ENCODE assay signal across 8 cellular contexts in genomic region chr2:232633413-232634318, GRCh38. TPM values are rescaled to one million over a fixed set of nuclear protein-coding genes. Genes with fewer than 3 reads are reported as not detected.
A peak's percentile ranks its signal among the peaks of the same experiment; 100 is the strongest.
DNase-seq lines count a peak whose midpoint lies in the region; ATAC-seq, FAIRE-seq and TF ChIP-seq lines count a peak whose summit lies in the region.

TSS of gene EFHD1 (plus strand) at chr2:232633604. CDS start at chr2:232633705, 101 bp downstream.

- peaks cover 27% of the 10 kb centered on the region for H3K4me1 ChIP-seq in HepG2 (ENCODE audit: insufficient read depth, low read length)

- H3K4me3 ChIP-seq in dorsolateral prefrontal cortex, result peak within 1 kb of the TSS; percentile 41 to 93 (median 77)
- peak within 1 kb of the TSS; percentile 48 to 70 (median 62) for H3K4me3 ChIP-seq in HepG2 (replicated peaks in 1 of 3; ENCODE audit: insufficient read depth in 1 of 3, low read depth in 2 of 3, low read length in 3 of 3)

- peak within 1 kb of the TSS; percentile 71 to 99 (median 94) for H3K27ac ChIP-seq in dorsolateral prefrontal cortex
- H3K27ac ChIP-seq in HepG2 (ENCODE audit: extremely low read length, insufficient read depth, low read length), result no peak within 1 kb of the TSS

- no TSS peak for BruUV-seq in HepG2 (replicated peaks; lab: Mats Ljungman, UMichigan)

- TF ChIP-seq EP300 in HepG2 (IDR thresholded peaks at IDR 0.05; ENCODE audit: low read depth in 2 of 2, low read length in 2 of 2) (no peak), HepG2 (CRISPR knock-in tag; IDR thresholded peaks at IDR 0.05; ENCODE audit: borderline replicate concordance) (no peak)

- H3K4me2 ChIP-seq in HepG2 (ENCODE audit: low read depth, low read length), result peak within 1 kb of the TSS; percentile 85

- DNase-seq in EH (ENCODE audit: low read depth), result peak; percentile 87
- peak; percentile 24 for DNase-seq in NCI-H146 treated with DMSO at 0.1 percent for 48 hours (lab: John Stamatoyannopoulos, UW; ENCODE audit: unreplicated experiment)
- peak; percentile 26 to 36 for DNase-seq in activated CD4-positive, alpha-beta T cell treated with anti-CD3 and anti-CD28 coated beads, Interleukin-2, amount 50 U/mL, for 4 hours
- DNase-seq in dorsolateral prefrontal cortex, result peak; percentile 19 to 87 (median 78)
- no peak for DNase-seq in HepG2 (ENCODE audit: low spot score)
- peak; percentile 49 for DNase-seq in stimulated activated CD4-positive, alpha-beta T cell treated with anti-CD3 and anti-CD28 coated beads, Interleukin-1b, Interleukin-23, amount 100 ng/mL, for 48 hours

- no peak for TF ChIP-seq RAD21 in HepG2 (CRISPR knock-in tag; IDR thresholded peaks at IDR 0.05)

- TF ChIP-seq CTCF in dorsolateral prefrontal cortex (IDR thresholded peaks at IDR 0.05 in 54 of 56, conservative IDR thresholded peaks at IDR 0.05 in 2 of 56; ENCODE audit: low read depth in 1 of 56, partially characterized antibody in 56 of 56) (peak in 3 of 56 donors; percentile 6 to 16 (median 7)), HepG2 (CRISPR knock-in tag; IDR thresholded peaks at IDR 0.05) (no peak; the same call in 1 of the 2 replicates)

- POLR2A ChIA-PET in HepG2 (lab: Yijun Ruan, JAX), result interaction anchor here (0.7 to 1.1 kb wide), 2 partner anchors 9 to 83 kb away, joined by 3 to 4 read pairs; no protein-coding TSS in a partner anchor

- H4K20me1 ChIP-seq in HepG2 (ENCODE audit: insufficient read depth, low read length), result no peaks in the 10 kb centered on the region

- H3K36me3 ChIP-seq in HepG2 (replicated peaks in 1 of 2; ENCODE audit: control insufficient read depth in 1 of 2, insufficient read depth in 2 of 2, low read length in 2 of 2), result no peaks in the 10 kb centered on the region

- no peaks in the 10 kb centered on the region for H3K9me3 ChIP-seq in HepG2 (ENCODE audit: low read length)

- no peaks in the 10 kb centered on the region for H3K79me2 ChIP-seq in HepG2 (ENCODE audit: insufficient read depth, low read length)

- intact Hi-C loops in dorsolateral prefrontal cortex (cut with DNase I), result loop anchor here (1.0 to 5.0 kb wide), 4 partner anchors 23 to 63 kb away; partner anchors contain the start of gene GIGYF2 (in 1 of the 2)
- intact Hi-C loops in HepG2 (cut with micrococcal nuclease; ENCODE audit: unreplicated experiment), result no loop called here

- peaks cover 0 to 59% (median 10%) of the 10 kb centered on the region in 45 donors for H3K27me3 ChIP-seq in dorsolateral prefrontal cortex
- H3K27me3 ChIP-seq in HepG2 (ENCODE audit: control insufficient read depth in 1 of 2, insufficient read depth in 2 of 2, low read length in 2 of 2), result peaks cover 15 to 53% of the 10 kb centered on the region in 2 experiments

- peak; percentile 72 for ATAC-seq in HepG2
- ATAC-seq in GM21717 (IDR thresholded peaks at IDR 0.05; ENCODE audit: unreplicated experiment), result no peak
- ATAC-seq in HG03342 (IDR thresholded peaks at IDR 0.05; ENCODE audit: unreplicated experiment), result no peak

- H2AFZ ChIP-seq in HepG2 (ENCODE audit: low read length), result no peak within 1 kb of the TSS

- no peak for FAIRE-seq in HepG2 (lab: Jason Lieb, UNC)

- in situ Hi-C loops in HepG2 (cut with HindIII; ENCODE audit: extremely low pct_ligation_motif_present, low pct_unique_long_range_greater_than_20kb), result no loop called here

- TF ChIP-seq POLR2A in HepG2 (IDR thresholded peaks at IDR 0.05; ENCODE audit: insufficient read depth in 1 of 2, low read depth in 2 of 2, low read length in 2 of 2), result no peak

- 1% methylated on average over 28 of the region's 101 CpGs for WGBS in HepG2 (ENCODE audit: low lambda C conversion rate)

- CTCF ChIA-PET in HepG2 (lab: Yijun Ruan, JAX; ENCODE audit: low intra/inter-chr PET ratio, low total read pairs), result no interaction called here

- H3K9ac ChIP-seq in HepG2 (ENCODE audit: insufficient read depth, low read depth, low read length), result no peak within 1 kb of the TSS

TF ChIP-seq in HepG2, 621 proteins besides CTCF, POLR2A, EP300 and RAD21 (continues in another document):
- TF ChIP-seq ATRX (CRISPR knock-in tag; IDR thresholded peaks at IDR 0.05; ENCODE audit: borderline replicate concordance), result no peak
- TF ChIP-seq IRF2 (CRISPR knock-in tag; IDR thresholded peaks at IDR 0.05), result no peak
- TF ChIP-seq ZZZ3 (CRISPR knock-in tag; IDR thresholded peaks at IDR 0.05; ENCODE audit: borderline replicate concordance), result no peak
- no peak for TF ChIP-seq SIN3B (IDR thresholded peaks at IDR 0.05; ENCODE audit: low read length)
- peak; percentile 62; the same call in 1 of the 2 replicates for TF ChIP-seq ZSCAN25 (CRISPR knock-in tag; IDR thresholded peaks at IDR 0.05)
- TF ChIP-seq SRY (CRISPR knock-in tag; IDR thresholded peaks at IDR 0.05), result peak; percentile 61
- TF ChIP-seq ZNF543 (CRISPR knock-in tag; IDR thresholded peaks at IDR 0.05), result peak; percentile 89
- peak; percentile 44; the same call in 1 of the 2 replicates for TF ChIP-seq HOXA5 (CRISPR knock-in tag; IDR thresholded peaks at IDR 0.05)
- no peak for TF ChIP-seq PCBP2 (optimal IDR thresholded peaks at IDR 0.05; ENCODE audit: low read depth, low read length, poor library complexity, severe bottlenecking)
- no peak for TF ChIP-seq NFE2 (CRISPR knock-in tag; IDR thresholded peaks at IDR 0.05)
- TF ChIP-seq ATF5 (CRISPR knock-in tag; IDR thresholded peaks at IDR 0.05; ENCODE audit: low read depth), result no peak
- TF ChIP-seq GPBP1L1 (CRISPR knock-in tag; IDR thresholded peaks at IDR 0.05), result no peak
- TF ChIP-seq MBD4 (IDR thresholded peaks at IDR 0.05; ENCODE audit: borderline replicate concordance, low read length), result no peak
- peak; percentile 27; the same call in 1 of the 2 replicates for TF ChIP-seq NCOA2 (CRISPR knock-in tag; IDR thresholded peaks at IDR 0.05)
- TF ChIP-seq MAFF (IDR thresholded peaks at IDR 0.05; ENCODE audit: low read depth, low read length), result no peak
- no peak; the same call in 1 of the 2 replicates for TF ChIP-seq E2F5 (CRISPR knock-in tag; conservative IDR thresholded peaks at IDR 0.05)
- TF ChIP-seq ELF4 (CRISPR knock-in tag; IDR thresholded peaks at IDR 0.05; ENCODE audit: borderline replicate concordance), result no peak
- peak; percentile 79; the same call in 1 of the 2 replicates for TF ChIP-seq PAX8 (CRISPR knock-in tag; IDR thresholded peaks at IDR 0.05; ENCODE audit: borderline replicate concordance)
- no peak for TF ChIP-seq ZFP36 (IDR thresholded peaks at IDR 0.05; ENCODE audit: borderline replicate concordance, low read depth, low read length, partially characterized antibody)
- TF ChIP-seq HNRNPH1 (optimal IDR thresholded peaks at IDR 0.05; ENCODE audit: low read depth, low read length), result no peak

RNA-seq across cellular contexts. Expression of gene EFHD1, which starts in this region (rescaled TPM):
- 100 to 1,000 TPM in 103 of 120 experiments, 10 to 100 TPM in 17; 50.7 to 624 (median 173) TPM for total RNA-seq in dorsolateral prefrontal cortex
- total RNA-seq in HepG2 (2016; rRNA removed; fragmentation: Illumina TruSeq; extraction: Trizol), result 0.09 and 0.17 TPM in 2 replicates
- total RNA-seq in HepG2 (2016; cell fraction: cytosol; rRNA removed; fragmentation: Illumina TruSeq; extraction: Trizol; ENCODE audit: low read depth), result not detected in 2 replicates
- total RNA-seq in HepG2 (2016; cell fraction: insoluble cytoplasmic fraction; rRNA removed; fragmentation: Illumina TruSeq; extraction: Trizol), result 0.19 TPM in 1 of 2 replicates, not detected in the other
- 0.14 and 0.19 TPM in 2 replicates for total RNA-seq in HepG2 (2016; cell fraction: membrane; rRNA removed; fragmentation: Illumina TruSeq; extraction: Trizol)
- total RNA-seq in HepG2 (2016; cell fraction: nucleus; rRNA removed; fragmentation: Illumina TruSeq; extraction: Trizol), result 0.25 TPM in 1 of 2 replicates, not detected in the other
- 0.24 TPM in 1 of 2 replicates, not detected in the other for polyA plus RNA-seq in HepG2 (2011; rRNA removed)
- polyA plus RNA-seq in HepG2 (2011; cell fraction: cytosol; rRNA removed), result 0.19 and 0.21 TPM in 2 replicates
- polyA plus RNA-seq in HepG2 (2011; cell fraction: nucleus; rRNA removed), result 0.19 TPM in 1 of 2 replicates, not detected in the other
- polyA plus RNA-seq in HepG2 (2012), result 0.51 and 0.62 TPM in 2 replicates
- not detected in 2 replicates for polyA plus RNA-seq in HepG2 (2016; cell fraction: cytosol; fragmentation: Illumina TruSeq; extraction: Trizol; ENCODE audit: low read depth)
- polyA plus RNA-seq in HepG2 (2016; cell fraction: insoluble cytoplasmic fraction; fragmentation: Illumina TruSeq; extraction: Trizol; ENCODE audit: low read depth), result 0.23 and 0.31 TPM in 2 replicates
- polyA plus RNA-seq in HepG2 (2016; cell fraction: membrane; fragmentation: Illumina TruSeq; extraction: Trizol; ENCODE audit: low read depth), result 0.17 and 0.29 TPM in 2 replicates
- 0.20 TPM in 1 of 2 replicates, not detected in the other for polyA plus RNA-seq in HepG2 (2016; cell fraction: nucleus; fragmentation: Illumina TruSeq; extraction: Trizol; ENCODE audit: insufficient read depth, low read depth)
- 0.16 and 0.32 TPM in 2 replicates for polyA minus RNA-seq in HepG2 (2011; rRNA and poly(A)+ RNA removed; ENCODE audit: low replicate concordance)
- polyA minus RNA-seq in HepG2 (2011; cell fraction: cytosol; rRNA and poly(A)+ RNA removed), result not detected in 2 replicates
- not detected in 2 replicates for polyA minus RNA-seq in HepG2 (2011; cell fraction: nucleus; rRNA and poly(A)+ RNA removed)

Comparison
In these comparisons a context has a peak if more than half of its experiments do, and no peak if none do; other contexts are left out.
1. RNA of gene EFHD1 (total RNA-seq): 50.7 to 624 TPM in dorsolateral prefrontal cortex; 0.09 to 0.25 TPM in HepG2; every median in the first group is over 10 times any median in the second.
2. Peak in ATAC-seq, H3K4me3 ChIP-seq and H3K4me2 ChIP-seq in HepG2; RNA of the gene not detected or under 1 TPM.